Comparison of ENCODE assay signal across 8 cellular contexts in genomic region chrX:155768036-155768769, GRCh38.
DNase-seq lines count a peak whose midpoint lies in the region; ATAC-seq and TF ChIP-seq lines count a peak whose summit lies in the region.

No MANE protein-coding gene starts in this region.

- peak overlapping the region; percentile 57 to 89 (median 71) for H3K4me3 Mint-ChIP-seq in CD8-positive, alpha-beta memory T cell
- H3K4me3 Mint-ChIP-seq in endothelial cell (ENCODE audit: unreplicated experiment) (peak overlapping the region; percentile 89), neural crest cell (peak overlapping the region; percentile 94)

- H3K9me3 ChIP-seq in CD8-positive, alpha-beta memory T cell (ENCODE audit: low read length), result no peaks in the 10 kb centered on the region

- H3K4me1 ChIP-seq in CD8-positive, alpha-beta memory T cell (ENCODE audit: insufficient read depth, low read length), result no peaks in the 10 kb centered on the region

- no peak overlapping the region for H3K27ac ChIP-seq in CD8-positive, alpha-beta memory T cell (ENCODE audit: low read depth, low read length)

- POLR2A ChIA-PET in CD8-positive, alpha-beta memory T cell (lab: Charles Lee), result no interaction called here

- DNase-seq in CD8-positive, alpha-beta memory T cell, result no peak
- DNase-seq in NCI-H460 (ENCODE audit: extremely low read depth, low read depth), result peak; percentile 50
- DNase-seq in endothelial cell (ENCODE audit: low spot score), result no peak
- no peak for DNase-seq in neural crest cell (ENCODE audit: low read depth, low spot score)
- no peak for DNase-seq in NCI-H2196 (lab: John Stamatoyannopoulos, UW; ENCODE audit: unreplicated experiment)

- peaks cover 0 to 2% (median 0%) of the 10 kb centered on the region in 3 donors for H3K36me3 Mint-ChIP-seq in CD8-positive, alpha-beta memory T cell
- peaks cover under 1% of the 10 kb centered on the region for H3K36me3 Mint-ChIP-seq in endothelial cell (ENCODE audit: low read depth, unreplicated experiment)
- no peaks in the 10 kb centered on the region for H3K36me3 Mint-ChIP-seq in neural crest cell (ENCODE audit: low read depth)

- no peaks in the 10 kb centered on the region for H3K36me3 ChIP-seq in CD8-positive, alpha-beta memory T cell (ENCODE audit: insufficient read depth, low read length)

- peaks cover 0 to 1% of the 10 kb centered on the region in 2 donors for H3K27me3 Mint-ChIP-seq in CD8-positive, alpha-beta memory T cell
- H3K27me3 Mint-ChIP-seq in endothelial cell (ENCODE audit: unreplicated experiment) (peaks cover 4% of the 10 kb centered on the region), neural crest cell (ENCODE audit: low read depth) (no peaks in the 10 kb centered on the region)

- H3K27ac Mint-ChIP-seq in CD8-positive, alpha-beta memory T cell, result no peak overlapping the region
- no peak overlapping the region for H3K27ac Mint-ChIP-seq in endothelial cell (ENCODE audit: unreplicated experiment)
- no peak overlapping the region for H3K27ac Mint-ChIP-seq in neural crest cell (ENCODE audit: unreplicated experiment)

- CTCF ChIA-PET in CD8-positive, alpha-beta memory T cell (lab: Charles Lee), result no interaction called here

- peaks cover 0 to under 1% (median 0%) of the 10 kb centered on the region in 5 donors for H3K9me3 Mint-ChIP-seq in CD8-positive, alpha-beta memory T cell
- H3K9me3 Mint-ChIP-seq in endothelial cell (ENCODE audit: unreplicated experiment), result peaks cover 15% of the 10 kb centered on the region
- peaks cover 2% of the 10 kb centered on the region for H3K9me3 Mint-ChIP-seq in neural crest cell

- TF ChIP-seq CTCF in endothelial cell (IDR thresholded peaks at IDR 0.05; ENCODE audit: unreplicated experiment) (no peak), neural crest cell (conservative IDR thresholded peaks at IDR 0.05) (no peak)

- no peak for ATAC-seq in HG03378 (IDR thresholded peaks at IDR 0.05; ENCODE audit: unreplicated experiment)
- no peak for ATAC-seq in GM21723 (IDR thresholded peaks at IDR 0.05; ENCODE audit: unreplicated experiment)
- no peak for ATAC-seq in GM19035 (IDR thresholded peaks at IDR 0.05; ENCODE audit: unreplicated experiment)

- H3K4me3 ChIP-seq in CD8-positive, alpha-beta memory T cell (ENCODE audit: low read length), result no peak overlapping the region

- peaks cover 6 to 8% (median 7%) of the 10 kb centered on the region in 3 donors for H3K4me1 Mint-ChIP-seq in CD8-positive, alpha-beta memory T cell
- H3K4me1 Mint-ChIP-seq in endothelial cell (ENCODE audit: unreplicated experiment) (no peaks in the 10 kb centered on the region), neural crest cell (peaks cover 19% of the 10 kb centered on the region)

- no peaks in the 10 kb centered on the region for H3K27me3 ChIP-seq in CD8-positive, alpha-beta memory T cell (ENCODE audit: insufficient read depth, low read length, poor library complexity, severe bottlenecking)
